Comparison of ENCODE assay signal across 9 cellular contexts in the genomic region with DNA sequence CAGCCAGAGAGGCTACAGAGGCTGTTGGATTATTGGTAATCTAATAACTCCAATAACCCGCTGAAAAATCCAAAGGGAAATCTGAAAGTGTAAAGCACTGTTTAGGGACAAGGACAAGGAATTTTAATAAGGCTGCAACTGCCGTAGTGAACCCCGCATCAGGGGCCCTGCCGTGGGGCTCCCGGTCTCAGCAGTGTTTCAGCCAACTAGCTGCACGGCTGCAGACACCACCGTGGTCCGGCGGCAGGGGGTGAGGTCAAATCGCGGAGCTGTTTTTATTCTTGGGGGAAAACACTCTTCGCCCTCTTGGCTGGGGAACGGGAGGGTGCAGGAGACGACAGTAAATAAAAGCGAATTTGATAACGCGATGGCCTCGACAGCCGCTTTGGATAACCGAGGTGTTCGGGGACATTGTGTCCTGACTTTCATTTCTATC. TPM values are rescaled to one million over a fixed set of nuclear protein-coding genes. Genes with fewer than 3 reads are reported as not detected.
DNase-seq lines count a peak whose midpoint lies in the region; ATAC-seq lines count a peak whose summit lies in the region.
"Had no signal": no experiment of that assay in that cellular context is flagged by ENCODE, and none has a peak within 500 bp of the region (broad histone marks: within the 10 kb centered on the region; RNA-seq: fewer than 3 reads in every experiment).

No MANE protein-coding gene starts in this region.

- H3K27ac ChIP-seq in skin epidermis, result peak overlapping the region; percentile 65 to 100 (median 98)

- peak; percentile 27 to 36 for DNase-seq in activated CD4-positive, alpha-beta T cell treated with anti-CD3 and anti-CD28 coated beads for 4 hours
- no peak for DNase-seq in activated CD4-positive, alpha-beta T cell treated with anti-CD3 and anti-CD28 coated beads for 1 hour
- DNase-seq in activated naive CD8-positive, alpha-beta T cell treated with anti-CD3 and anti-CD28 coated beads, Interleukin-2, amount 10 ng/mL, durations not matched to agents 7 days and 5 days, result peak; percentile 68
- DNase-seq in NCI-H446 treated with DMSO at 0.1 percent for 48 hours (lab: John Stamatoyannopoulos, UW) (no peak), DMS 273 (lab: John Stamatoyannopoulos, UW; ENCODE audit: unreplicated experiment) (no peak)

- no peaks in the 10 kb centered on the region for H3K27me3 Mint-ChIP-seq in activated naive CD8-positive, alpha-beta T cell treated with anti-CD3 and anti-CD28 coated beads, Interleukin-2, amount 10 ng/mL, durations not matched to agents 7 days and 5 days

- no peak for ATAC-seq in activated naive CD8-positive, alpha-beta T cell treated with anti-CD3 and anti-CD28 coated beads, Interleukin-2, amount 10 ng/mL, durations not matched to agents 7 days and 5 days (ENCODE audit: low read depth)
- ATAC-seq in GM21737 (IDR thresholded peaks at IDR 0.05; ENCODE audit: unreplicated experiment), result no peak

- peaks cover 5% of the 10 kb centered on the region for H3K36me3 Mint-ChIP-seq in activated naive CD8-positive, alpha-beta T cell treated with anti-CD3 and anti-CD28 coated beads, Interleukin-2, amount 10 ng/mL, durations not matched to agents 7 days and 5 days

- peaks cover 30% of the 10 kb centered on the region for H3K4me1 Mint-ChIP-seq in activated naive CD8-positive, alpha-beta T cell treated with anti-CD3 and anti-CD28 coated beads, Interleukin-2, amount 10 ng/mL, durations not matched to agents 7 days and 5 days

- H3K4me3 Mint-ChIP-seq in activated naive CD8-positive, alpha-beta T cell treated with anti-CD3 and anti-CD28 coated beads, Interleukin-2, amount 10 ng/mL, durations not matched to agents 7 days and 5 days, result peak overlapping the region; percentile 99

- H3K27ac Mint-ChIP-seq in activated naive CD8-positive, alpha-beta T cell treated with anti-CD3 and anti-CD28 coated beads, Interleukin-2, amount 10 ng/mL, durations not matched to agents 7 days and 5 days, result peak overlapping the region; percentile 99

- H3K4me3 ChIP-seq in iPS-11a (ENCODE audit: low read depth, low read length) (peak overlapping the region; percentile 72), skin epidermis (peak overlapping the region; percentile 39 to 71 (median 63))

- POLR2A ChIA-PET in activated naive CD8-positive, alpha-beta T cell treated with anti-CD3 and anti-CD28 coated beads, Interleukin-2, amount 10 ng/mL, durations not matched to agents 7 days and 5 days (lab: Charles Lee), result interaction anchor here (0.6 to 5.4 kb wide), 15 partner anchors 198 to 1407 kb away, joined by 3 to 46 read pairs (median 4); no protein-coding TSS in a partner anchor

- no peaks in the 10 kb centered on the region for H3K9me3 Mint-ChIP-seq in activated naive CD8-positive, alpha-beta T cell treated with anti-CD3 and anti-CD28 coated beads, Interleukin-2, amount 10 ng/mL, durations not matched to agents 7 days and 5 days

RNA-seq across cellular contexts. Expression of gene BCL6, which starts 6.1 kb away (rescaled TPM):
- total RNA-seq in activated naive CD8-positive, alpha-beta T cell treated with anti-CD3 and anti-CD28 coated beads, Interleukin-2, amount 10 ng/mL, durations not matched to agents 7 days and 5 days, result 10 to 100 TPM; 32.1 to 34.0 TPM

RNA-seq across cellular contexts. Expression of gene RTP2, which starts 36.8 kb away (rescaled TPM):
- total RNA-seq in activated naive CD8-positive, alpha-beta T cell treated with anti-CD3 and anti-CD28 coated beads, Interleukin-2, amount 10 ng/mL, durations not matched to agents 7 days and 5 days, result not detected
- total RNA-seq: subcutaneous adipose tissue had no signal

Comparison
In these comparisons a context has a peak if more than half of its experiments do, and no peak if none do; other contexts are left out.
1. DNase-seq: peak in activated CD4-positive, alpha-beta T cell treated with anti-CD3 and anti-CD28 coated beads for 4 hours (2 of 2) and activated naive CD8-positive, alpha-beta T cell treated with anti-CD3 and anti-CD28 coated beads, Interleukin-2, amount 10 ng/mL, durations not matched to agents 7 days and 5 days (single experiment); none in activated CD4-positive, alpha-beta T cell treated with anti-CD3 and anti-CD28 coated beads for 1 hour (single experiment), NCI-H446 treated with DMSO at 0.1 percent for 48 hours (single experiment) and DMS 273 (single experiment).